In genomic region chr3:10247679-10248183, GRCh38 we compare ENCODE assay signal across 8 cellular contexts. TPM values are rescaled to one million over a fixed set of nuclear protein-coding genes. Genes with fewer than 3 reads are reported as not detected.
A peak's percentile ranks its signal among the peaks of the same experiment; 100 is the strongest.
DNase-seq lines count a peak whose midpoint lies in the region; ATAC-seq and TF ChIP-seq lines count a peak whose summit lies in the region.
"Had no signal": no experiment of that assay in that cellular context is flagged by ENCODE, and none has a peak within 500 bp of the region (broad histone marks: within the 10 kb centered on the region; RNA-seq: fewer than 3 reads in every experiment).

No MANE protein-coding gene starts in this region.

- H3K36me3 Mint-ChIP-seq in glutamatergic neuron (ENCODE audit: unreplicated experiment), result peaks cover 4% of the 10 kb centered on the region

- peaks cover 6 to 20% of the 10 kb centered on the region in 2 experiments; a peak in 3 of 4 replicates for H3K4me1 ChIP-seq in HCT116 (ENCODE audit: control insufficient read depth in 1 of 2, insufficient read depth in 2 of 2, low read length in 2 of 2)
- peaks cover 16 to 28% (median 18%) of the 10 kb centered on the region in 3 donors for H3K4me1 ChIP-seq in skeletal muscle tissue (ENCODE audit: control insufficient read depth in 3 of 3, insufficient read depth in 3 of 3, low read length in 3 of 3)

- H3K9me3 ChIP-seq in HCT116 (ENCODE audit: control insufficient read depth in 1 of 2, insufficient read depth in 1 of 2, low read depth in 1 of 2, low read length in 2 of 2) (peaks cover 6 to 23% of the 10 kb centered on the region in 2 experiments; a peak in 2 of 4 replicates), WERI-Rb-1 (ENCODE audit: severe bottlenecking) (peaks cover 7% of the 10 kb centered on the region), skeletal muscle tissue (ENCODE audit: control insufficient read depth in 3 of 3, low read length in 3 of 3) (no peaks in the 10 kb centered on the region)

- peaks cover 0 to 19% of the 10 kb centered on the region in 2 experiments; a peak in 1 of 4 replicates for H3K36me3 ChIP-seq in HCT116 (ENCODE audit: control insufficient read depth in 1 of 2, insufficient read depth in 2 of 2, low read length in 2 of 2)
- peaks cover 28% of the 10 kb centered on the region for H3K36me3 ChIP-seq in WERI-Rb-1
- H3K36me3 ChIP-seq in skeletal muscle tissue (ENCODE audit: control insufficient read depth in 3 of 3, insufficient read depth in 3 of 3, low read length in 3 of 3), result peaks cover 8 to 12% (median 10%) of the 10 kb centered on the region in 3 donors

- peaks cover 2% of the 10 kb centered on the region for H3K27me3 Mint-ChIP-seq in glutamatergic neuron (ENCODE audit: unreplicated experiment)

- RAD21 ChIA-PET in HCT116 (lab: Charles Lee; ENCODE audit: low non-redundant PET in 1 of 2, low total read pairs in 2 of 2, uncharacterized antibody in 2 of 2, unreplicated experiment in 2 of 2), result no interaction called here

- H3K27ac Mint-ChIP-seq in glutamatergic neuron (ENCODE audit: unreplicated experiment), result peak overlapping the region; percentile 68

- no TSS peak for BruUV-seq in HCT116 (replicated peaks; lab: Mats Ljungman, UMichigan)

- no peak for TF ChIP-seq POLR2A in HCT116 (IDR thresholded peaks at IDR 0.05; ENCODE audit: borderline replicate concordance, extremely low read depth, insufficient read depth, insufficient read length)

- H3K9me2 ChIP-seq in HCT116 (ENCODE audit: insufficient read depth), result no peaks in the 10 kb centered on the region

- no peak for DNase-seq in HCT116 (ENCODE audit: low read depth, low spot score)
- DNase-seq in WERI-Rb-1, result no peak
- DNase-seq in glutamatergic neuron, result no peak
- no peak for DNase-seq in RKO (ENCODE audit: low spot score)
- DNase-seq in RPMI8226, result no peak
- no peak for DNase-seq in NCI-H2171 treated with DMSO at 0.1 percent for 48 hours (lab: John Stamatoyannopoulos, UW)

- no peak for TF ChIP-seq CTCF in HCT116 (IDR thresholded peaks at IDR 0.05 in 2 of 3, conservative IDR thresholded peaks at IDR 0.05 in 1 of 3; ENCODE audit: borderline replicate concordance in 1 of 3, insufficient read depth in 1 of 3, low read depth in 2 of 3, low read length in 2 of 3)
- no peak for TF ChIP-seq CTCF in WERI-Rb-1 (IDR thresholded peaks at IDR 0.05; ENCODE audit: low read depth, low read length)
- no peak for TF ChIP-seq CTCF in glutamatergic neuron (IDR thresholded peaks at IDR 0.05; ENCODE audit: partially characterized antibody, unreplicated experiment)

- POLR2A ChIA-PET in HCT116 (lab: Charles Lee), result interaction anchor here (0.6 to 1.2 kb wide), 8 partner anchors 10 to 172 kb away, joined by 3 to 5 read pairs (median 4); no protein-coding TSS in a partner anchor

- no peak for TF ChIP-seq RAD21 in HCT116 (IDR thresholded peaks at IDR 0.05; ENCODE audit: low read depth)

- peak overlapping the region; percentile 76 for H3K27ac ChIP-seq in HCT116 (ENCODE audit: low read depth, low read length)
- H3K27ac ChIP-seq in WERI-Rb-1, result peak overlapping the region; percentile 45
- H3K27ac ChIP-seq in skeletal muscle tissue (ENCODE audit: low read depth, low read length), result peak overlapping the region; percentile 74

- H4K20me1 ChIP-seq in HCT116 (ENCODE audit: insufficient read depth), result no peaks in the 10 kb centered on the region

- H3K4me2 ChIP-seq in HCT116 (ENCODE audit: low read length), result peak overlapping the region; percentile 91

- peak overlapping the region; percentile 74 for H2AFZ ChIP-seq in HCT116 (ENCODE audit: low read depth, low read length, poor library complexity, severe bottlenecking)

- CTCF ChIA-PET in HCT116 (lab: Charles Lee), result interaction anchor here (0.7 to 1.3 kb wide), 2 partner anchors 16 to 192 kb away, joined by 3 to 14 read pairs; no protein-coding TSS in a partner anchor

- peak overlapping the region; percentile 80 for H3K4me3 Mint-ChIP-seq in glutamatergic neuron (ENCODE audit: unreplicated experiment)

- H3K4me1 Mint-ChIP-seq in glutamatergic neuron (ENCODE audit: low read depth, unreplicated experiment), result peaks cover 2% of the 10 kb centered on the region

- no peak for ATAC-seq in HCT116

- peaks cover 8% of the 10 kb centered on the region for H3K9me3 Mint-ChIP-seq in glutamatergic neuron (ENCODE audit: unreplicated experiment)

- H3K79me2 ChIP-seq in HCT116 (ENCODE audit: insufficient read depth, low read length), result peaks cover 37% of the 10 kb centered on the region

- 0 out of 4 replicates have a peak overlapping the region, but pooled peaks of 1 of the 2 experiments have one; percentile 84 for H3K4me3 ChIP-seq in HCT116 (replicated peaks in 1 of 2; ENCODE audit: low read depth in 1 of 2, low read length in 2 of 2)
- peak overlapping the region; percentile 97 for H3K4me3 ChIP-seq in WERI-Rb-1 (ENCODE audit: low read depth, low read length)
- H3K4me3 ChIP-seq in skeletal muscle tissue (ENCODE audit: low read length in 3 of 3), result peak overlapping the region; percentile 83 to 96 (median 92)

- no peaks in the 10 kb centered on the region for H3K27me3 ChIP-seq in HCT116 (ENCODE audit: insufficient read depth, low read length)
- H3K27me3 ChIP-seq in WERI-Rb-1 (ENCODE audit: insufficient read depth, low read depth, severe bottlenecking), result no peaks in the 10 kb centered on the region
- no peaks in the 10 kb centered on the region for H3K27me3 ChIP-seq in skeletal muscle tissue (ENCODE audit: control insufficient read depth in 3 of 3, insufficient read depth in 3 of 3, low read length in 3 of 3)

- intact Hi-C loops in HCT116 (cut with micrococcal nuclease), result no loop called here

- H3K9ac ChIP-seq in HCT116 (ENCODE audit: low read length) (no peak overlapping the region), skeletal muscle tissue (ENCODE audit: low read depth in 1 of 3, low read length in 3 of 3) (peak overlapping the region; percentile 39 to 87 (median 48))

TF ChIP-seq in HCT116, 20 proteins besides CTCF, POLR2A, EP300 and RAD21:
- TF ChIP-seq SRF (IDR thresholded peaks at IDR 0.05; ENCODE audit: low read depth) (no peak), CBX3 (IDR thresholded peaks at IDR 0.05; ENCODE audit: low read depth) (no peak), YY1 (IDR thresholded peaks at IDR 0.05; ENCODE audit: extremely low read depth, insufficient replicate concordance, low read depth, low read length) (no peak), ZNF274 (IDR thresholded peaks at IDR 0.05; ENCODE audit: low read depth, low read length) (no peak), SP1 (IDR thresholded peaks at IDR 0.05; ENCODE audit: low read depth) (no peak), EZH2 (IDR thresholded peaks at IDR 0.05) (no peak), ELF1 (IDR thresholded peaks at IDR 0.05; ENCODE audit: borderline replicate concordance, low read depth) (no peak), EZH2phosphoT487 (IDR thresholded peaks at IDR 0.05; ENCODE audit: borderline replicate concordance) (no peak), CEBPB (IDR thresholded peaks at IDR 0.05; ENCODE audit: low read depth) (no peak), ZBTB33 (IDR thresholded peaks at IDR 0.05; ENCODE audit: extremely low read depth, insufficient replicate concordance, low read length) (no peak), TCF7L2 (IDR thresholded peaks at IDR 0.05; ENCODE audit: borderline replicate concordance, extremely low read depth, insufficient read depth, insufficient read length) (no peak), ATF3 (IDR thresholded peaks at IDR 0.05) (no peak)

RNA-seq across cellular contexts. Expression of gene TATDN2, which starts 0.5 kb away (rescaled TPM):
- total RNA-seq in HCT116 (2021; ENCODE audit: unreplicated experiment) (26.8 TPM), glutamatergic neuron (ENCODE audit: unreplicated experiment) (24.7 TPM), skeletal muscle tissue (13.6 TPM)
- 14.0 and 15.3 TPM in 2 replicates for polyA plus RNA-seq in HCT116 (2012)

RNA-seq across cellular contexts. Expression of gene GHRL, which starts 45.0 kb away (rescaled TPM):
- total RNA-seq in HCT116 (2021; ENCODE audit: unreplicated experiment) (not detected), glutamatergic neuron (ENCODE audit: unreplicated experiment) (0.64 TPM), skeletal muscle tissue (0.52 TPM)
- 0.30 and 0.31 TPM in 2 replicates for polyA plus RNA-seq in HCT116 (2012)
- total RNA-seq: renal cortical epithelial cell had no signal
